In genomic region chr4:153261431-153261830, GRCh38 we compare ENCODE assay signal across 15 cellular contexts. TPM values are rescaled to one million over a fixed set of nuclear protein-coding genes. Genes with fewer than 3 reads are reported as not detected.
"Had no signal": no experiment of that assay in that cellular context is flagged by ENCODE, and none has a peak within 500 bp of the region (broad histone marks: within the 10 kb centered on the region; RNA-seq: fewer than 3 reads in every experiment).

No MANE protein-coding gene starts in this region.

- H3K36me3 ChIP-seq: right lobe of liver had no signal

- ATAC-seq: activated naive CD8-positive, alpha-beta T cell treated with anti-CD3 and anti-CD28 coated beads, Interleukin-2, amount 50 U/mL, for 24 hours; natural killer cell; psoas muscle; right lobe of liver; stimulated activated naive B cell treated with anti-CD40 and anti-IgM and Interleukin-4, amounts not matched to agents 10 μg/mL and 1 μg/mL and 100 μg/mL, for 72 hours had no signal

- DNase-seq: activated B cell treated with CpG ODN at 0.5 μM for 24 hours; activated CD4-positive, alpha-beta T cell treated with anti-CD3 and anti-CD28 coated beads, Interleukin-2, amount 10 ng/mL, durations not matched to agents 24 days and 14 days; activated naive CD4-positive, alpha-beta T cell treated with Interleukin-2 at 50 U/mL for 16 hours; activated naive CD8-positive, alpha-beta T cell treated with anti-CD3 and anti-CD28 coated beads, Interleukin-2, amount 50 U/mL, for 24 hours; central memory CD4-positive, alpha-beta T cell; cortex of kidney; effector memory CD4-positive, alpha-beta T cell; natural killer cell; psoas muscle; right lobe of liver; stimulated activated CD4-positive, alpha-beta T cell treated with anti-CD3 and anti-CD28 coated beads, Interleukin-2, amount 100 ng/mL, for 24 hours; stimulated activated naive B cell treated with anti-CD40 and anti-IgM and Interleukin-4, amounts not matched to agents 10 μg/mL and 1 μg/mL and 100 μg/mL, for 72 hours had no signal

- H3K27ac Mint-ChIP-seq: activated B cell treated with CpG ODN at 0.5 μM for 24 hours; activated CD4-positive, alpha-beta T cell treated with anti-CD3 and anti-CD28 coated beads, Interleukin-2, amount 10 ng/mL, durations not matched to agents 24 days and 14 days; activated naive CD8-positive, alpha-beta T cell treated with anti-CD3 and anti-CD28 coated beads, Interleukin-2, amount 50 U/mL, for 24 hours; natural killer cell; stimulated activated naive B cell treated with anti-CD40 and anti-IgM and Interleukin-4, amounts not matched to agents 10 μg/mL and 1 μg/mL and 100 μg/mL, for 72 hours; T-helper 1 cell treated with Interleukin-12 subunit alpha and Interleukin-12 subunit beta and Interleukin-4 antibody, amounts not matched to agents 30 μg/mL and 1 μg/mL, for 36 hours had no signal

- H3K4me1 ChIP-seq: psoas muscle had no signal

- H3K4me3 Mint-ChIP-seq: activated B cell treated with CpG ODN at 0.5 μM for 24 hours; activated CD4-positive, alpha-beta T cell treated with anti-CD3 and anti-CD28 coated beads, Interleukin-2, amount 10 ng/mL, durations not matched to agents 24 days and 14 days; activated naive CD8-positive, alpha-beta T cell treated with anti-CD3 and anti-CD28 coated beads, Interleukin-2, amount 50 U/mL, for 24 hours; natural killer cell; stimulated activated naive B cell treated with anti-CD40 and anti-IgM and Interleukin-4, amounts not matched to agents 10 μg/mL and 1 μg/mL and 100 μg/mL, for 72 hours; T-helper 1 cell treated with Interleukin-12 subunit alpha and Interleukin-12 subunit beta and Interleukin-4 antibody, amounts not matched to agents 30 μg/mL and 1 μg/mL, for 36 hours had no signal

- H3K36me3 Mint-ChIP-seq: natural killer cell had no signal

- H3K9me3 Mint-ChIP-seq: activated B cell treated with CpG ODN at 0.5 μM for 24 hours; activated CD4-positive, alpha-beta T cell treated with anti-CD3 and anti-CD28 coated beads, Interleukin-2, amount 10 ng/mL, durations not matched to agents 24 days and 14 days; natural killer cell had no signal

- H3K4me1 Mint-ChIP-seq: activated CD4-positive, alpha-beta T cell treated with anti-CD3 and anti-CD28 coated beads, Interleukin-2, amount 10 ng/mL, durations not matched to agents 24 days and 14 days; activated naive CD8-positive, alpha-beta T cell treated with anti-CD3 and anti-CD28 coated beads, Interleukin-2, amount 50 U/mL, for 24 hours; natural killer cell; stimulated activated naive B cell treated with anti-CD40 and anti-IgM and Interleukin-4, amounts not matched to agents 10 μg/mL and 1 μg/mL and 100 μg/mL, for 72 hours had no signal

- H3K27ac ChIP-seq: epithelial cell of prostate, psoas muscle, right lobe of liver had no signal

- H3K27me3 ChIP-seq: right lobe of liver had no signal

- H3K4me3 ChIP-seq: mucosa of descending colon, psoas muscle, right lobe of liver had no signal

RNA-seq across cellular contexts. Expression of gene TRIM2, which starts 57.2 kb away (rescaled TPM):
- total RNA-seq: activated CD4-positive, alpha-beta T cell treated with anti-CD3 and anti-CD28 coated beads, Interleukin-2, amount 10 ng/mL, durations not matched to agents 24 days and 14 days had no signal
